ENCODE assay signal across 8 cellular contexts in genomic region chr3:190696777-190697501, GRCh38.
A peak's percentile ranks its signal among the peaks of the same experiment; 100 is the strongest.
DNase-seq lines count a peak whose midpoint lies in the region; ATAC-seq and TF ChIP-seq lines count a peak whose summit lies in the region.

No MANE protein-coding gene starts in this region.

- H3K4me1 Mint-ChIP-seq in brain = peaks cover 5% of the 10 kb centered on the region

- H3K9me2 ChIP-seq in DOHH2 (replicated peaks; ENCODE audit: control insufficient read depth, low read length) = no peaks in the 10 kb centered on the region

- H3K4me1 ChIP-seq in DOHH2 (ENCODE audit: control insufficient read depth, low read length) = no peaks in the 10 kb centered on the region
- no peaks in the 10 kb centered on the region for H3K4me1 ChIP-seq in ovary (ENCODE audit: insufficient read depth)

- H3K4me3 Mint-ChIP-seq in brain = no peak overlapping the region

- H4K20me1 ChIP-seq in DOHH2 (ENCODE audit: control insufficient read depth, insufficient read depth, low read depth, low read length) = no peaks in the 10 kb centered on the region

- H3K4me2 ChIP-seq in DOHH2 (ENCODE audit: low read length) = no peak overlapping the region

- TF ChIP-seq POLR2A in ovary (IDR thresholded peaks at IDR 0.05) = no peak

- TF ChIP-seq EP300 in ovary (IDR thresholded peaks at IDR 0.05) = no peak

- no peaks in the 10 kb centered on the region for H3F3A ChIP-seq in DOHH2 (ENCODE audit: control insufficient read depth, insufficient read depth)

- TF ChIP-seq CTCF in DOHH2 (IDR thresholded peaks at IDR 0.05; ENCODE audit: low read depth, low read length, poor library complexity, severe bottlenecking) (peak; percentile 47), brain (conservative IDR thresholded peaks at IDR 0.05) (peak; percentile 66 to 79), ovary (IDR thresholded peaks at IDR 0.05) (no peak)

- H3K36me3 ChIP-seq in DOHH2 (ENCODE audit: control insufficient read depth, low read length) (no peaks in the 10 kb centered on the region), ovary (no peaks in the 10 kb centered on the region)

- no peaks in the 10 kb centered on the region for H3K79me2 ChIP-seq in DOHH2 (ENCODE audit: control insufficient read depth, low read length)

- 35 to 44% (median 42%) methylated on average over 7 of the region's 7 CpGs for WGBS in ovary, 3 donors

- H3K4me3 ChIP-seq in DOHH2 (ENCODE audit: low read length) (no peak overlapping the region), ovary (no peak overlapping the region)

- ATAC-seq in HG02870 (IDR thresholded peaks at IDR 0.05; ENCODE audit: unreplicated experiment) = no peak

- H3K27me3 ChIP-seq in DOHH2 (ENCODE audit: control insufficient read depth, low read length) (peaks cover 2% of the 10 kb centered on the region; the same call in 1 of the 2 replicates), ovary (no peaks in the 10 kb centered on the region)

- H3K9me3 Mint-ChIP-seq in brain = no peaks in the 10 kb centered on the region

- H3K9me3 ChIP-seq in DOHH2 (ENCODE audit: control insufficient read depth, insufficient read depth, low read length) = no peaks in the 10 kb centered on the region
- no peaks in the 10 kb centered on the region for H3K9me3 ChIP-seq in ovary

- H3K27ac ChIP-seq in DOHH2 (ENCODE audit: low read depth, low read length) (no peak overlapping the region), ovary (no peak overlapping the region)

- DNase-seq in LHCN-M2 (ENCODE audit: low read depth) (peak; percentile 52), medulla oblongata (ENCODE audit: extremely low spot score) (peak; percentile 55), UCSD-AML1 (lab: John Stamatoyannopoulos, UW; ENCODE audit: unreplicated experiment) (no peak), NCI-H2107 treated with DMSO at 0.1 percent for 48 hours (lab: John Stamatoyannopoulos, UW; ENCODE audit: unreplicated experiment) (no peak), ovary (no peak)

- no peak overlapping the region for H3K27ac Mint-ChIP-seq in brain

- no peaks in the 10 kb centered on the region for H3K27me3 Mint-ChIP-seq in brain

- intact Hi-C loops in ovary (cut with DNase I) = no loop called here

- no peaks in the 10 kb centered on the region for H3K36me3 Mint-ChIP-seq in brain

Comparison
In these comparisons a context has a peak if more than half of its experiments do, and no peak if none do; other contexts are left out.
1. CTCF ChIP-seq: peak in DOHH2 (single experiment) and brain (2 of 2); none in ovary (0 of 3).
2. DNase-seq: peak in LHCN-M2 (single experiment) and medulla oblongata (single experiment); none in UCSD-AML1 (single experiment), NCI-H2107 treated with DMSO at 0.1 percent for 48 hours (single experiment) and ovary (0 of 5).